In genomic region chr11:6480299-6480914, GRCh38 we compare ENCODE assay signal across 8 cellular contexts. TPM values are rescaled to one million over a fixed set of nuclear protein-coding genes. Genes with fewer than 3 reads are reported as not detected.
DNase-seq lines count a peak whose midpoint lies in the region; ATAC-seq and FAIRE-seq lines count a peak whose summit lies in the region.

No MANE protein-coding gene starts in this region.

- H3K27me3 ChIP-seq in H7 (ENCODE audit: control insufficient read depth, insufficient read depth, low read length) (no peaks in the 10 kb centered on the region), right cardiac atrium (ENCODE audit: control insufficient read depth, insufficient read depth) (no peaks in the 10 kb centered on the region), small intestine (ENCODE audit: control insufficient read depth in 2 of 2, insufficient read depth in 2 of 2, low read length in 2 of 2) (no peaks in the 10 kb centered on the region)

- peaks cover 39% of the 10 kb centered on the region for H3K36me3 Mint-ChIP-seq in activated CD4-positive, alpha-beta memory T cell treated with anti-CD3 and anti-CD28 coated beads, Interleukin-2, amount 10 ng/mL, durations not matched to agents 7 days and 5 days (ENCODE audit: low read depth)

- peak overlapping the region; percentile 97 for H3K4me3 Mint-ChIP-seq in activated CD4-positive, alpha-beta memory T cell treated with anti-CD3 and anti-CD28 coated beads, Interleukin-2, amount 10 ng/mL, durations not matched to agents 7 days and 5 days

- ATAC-seq in right cardiac atrium, result no peak

- WGBS in right cardiac atrium, result 55% methylated on average over 9 of the region's 9 CpGs
- WGBS in small intestine, 3 donors, result 46 to 63% (median 51%) methylated on average over 9 of the region's 9 CpGs

- no peaks in the 10 kb centered on the region for H3K9me3 Mint-ChIP-seq in activated CD4-positive, alpha-beta memory T cell treated with anti-CD3 and anti-CD28 coated beads, Interleukin-2, amount 10 ng/mL, durations not matched to agents 7 days and 5 days

- H3K4me3 ChIP-seq in H7 (ENCODE audit: insufficient read depth, low read depth, low read length), result peak overlapping the region; percentile 93
- H3K4me3 ChIP-seq in right cardiac atrium (ENCODE audit: low read length), result peak overlapping the region; percentile 79
- peak overlapping the region; percentile 45 to 66 for H3K4me3 ChIP-seq in small intestine (ENCODE audit: low read depth in 1 of 2, low read length in 2 of 2)

- FAIRE-seq in small intestine (lab: Jason Lieb, UNC) (no peak), GM19239 (lab: Jason Lieb, UNC) (no peak)

- intact Hi-C loops in right cardiac atrium (cut with DNase I), result no loop called here

- peaks cover 41% of the 10 kb centered on the region for H3K4me1 Mint-ChIP-seq in activated CD4-positive, alpha-beta memory T cell treated with anti-CD3 and anti-CD28 coated beads, Interleukin-2, amount 10 ng/mL, durations not matched to agents 7 days and 5 days

- no peaks in the 10 kb centered on the region for H3K9me3 ChIP-seq in right cardiac atrium (ENCODE audit: control insufficient read depth, low read length)
- H3K9me3 ChIP-seq in small intestine (ENCODE audit: control insufficient read depth, low read depth), result no peaks in the 10 kb centered on the region

- H3K27ac ChIP-seq in right cardiac atrium (ENCODE audit: low read length) (peak overlapping the region; percentile 90), small intestine (ENCODE audit: low read depth in 1 of 2, low read length in 1 of 2) (peak overlapping the region; percentile 50 to 98)

- peak overlapping the region; percentile 97 for H3K27ac Mint-ChIP-seq in activated CD4-positive, alpha-beta memory T cell treated with anti-CD3 and anti-CD28 coated beads, Interleukin-2, amount 10 ng/mL, durations not matched to agents 7 days and 5 days

- H3K4me1 ChIP-seq in right cardiac atrium (ENCODE audit: control insufficient read depth, insufficient read depth, low read length) (peaks cover 2% of the 10 kb centered on the region), small intestine (ENCODE audit: control insufficient read depth in 2 of 2, insufficient read depth in 1 of 2, low read depth in 1 of 2, low read length in 1 of 2) (peaks cover 1 to 18% of the 10 kb centered on the region in 2 donors)

- no peaks in the 10 kb centered on the region for H3K27me3 Mint-ChIP-seq in activated CD4-positive, alpha-beta memory T cell treated with anti-CD3 and anti-CD28 coated beads, Interleukin-2, amount 10 ng/mL, durations not matched to agents 7 days and 5 days

- POLR2A ChIA-PET in activated CD4-positive, alpha-beta memory T cell treated with anti-CD3 and anti-CD28 coated beads, Interleukin-2, amount 10 ng/mL, durations not matched to agents 7 days and 5 days (lab: Charles Lee), result interaction anchor here (0.6 to 2.9 kb wide), 2 partner anchors 78 to 123 kb away, joined by 3 to 19 read pairs; no protein-coding TSS in a partner anchor

- H3K36me3 ChIP-seq in H7 (replicated peaks; ENCODE audit: control insufficient read depth, insufficient read depth, low read length), result peaks cover 36% of the 10 kb centered on the region
- peaks cover 0 to 4% of the 10 kb centered on the region in 2 donors for H3K36me3 ChIP-seq in small intestine (ENCODE audit: control insufficient read depth in 2 of 2, insufficient read depth in 2 of 2, low read length in 2 of 2)

- CTCF ChIA-PET in activated CD4-positive, alpha-beta memory T cell treated with anti-CD3 and anti-CD28 coated beads, Interleukin-2, amount 10 ng/mL, durations not matched to agents 7 days and 5 days (lab: Charles Lee), result interaction anchor here (1.4 to 1.5 kb wide), 2 partner anchors 124 to 203 kb away, joined by 3 to 4 read pairs; partner anchors contain the start of gene MRPL17

- no peak for DNase-seq in H7
- no peak for DNase-seq in activated CD4-positive, alpha-beta memory T cell treated with anti-CD3 and anti-CD28 coated beads, Interleukin-2, amount 10 ng/mL, durations not matched to agents 7 days and 5 days
- DNase-seq in right cardiac atrium, result no peak
- no peak for DNase-seq in small intestine
- DNase-seq in cerebellum (ENCODE audit: low spot score), result no peak
- DNase-seq in GM19239 (ENCODE audit: insufficient read length, low spot score), result no peak
- DNase-seq in superior temporal gyrus (ENCODE audit: extremely low spot score), result no peak
- DNase-seq in cerebellar cortex (ENCODE audit: low spot score), result no peak

RNA-seq across cellular contexts. Expression of gene ARFIP2, which starts 0.7 kb away (rescaled TPM):
- 56.0 and 57.1 TPM in 2 replicates for total RNA-seq in H7 (2014; rRNA removed; shearing (Covaris generic))
- 10 to 100 TPM; 38.5 to 39.2 TPM for total RNA-seq in activated CD4-positive, alpha-beta memory T cell treated with anti-CD3 and anti-CD28 coated beads, Interleukin-2, amount 10 ng/mL, durations not matched to agents 7 days and 5 days
- 10 to 100 TPM; 21.4 to 30.0 (median 23.8) TPM for total RNA-seq in right cardiac atrium
- polyA plus RNA-seq in right cardiac atrium, result 21.6 TPM
- polyA plus RNA-seq in small intestine, result 10 to 100 TPM; 48.5 to 67.8 (median 60.4) TPM
- 22.3 TPM for total RNA-seq in cerebellum

RNA-seq across cellular contexts. Expression of gene TIMM10B, which starts 0.9 kb away (rescaled TPM):
- total RNA-seq in H7 (2014; rRNA removed; shearing (Covaris generic)), result 23.1 and 24.9 TPM in 2 replicates
- 10 to 100 TPM; 39.0 to 40.5 TPM for total RNA-seq in activated CD4-positive, alpha-beta memory T cell treated with anti-CD3 and anti-CD28 coated beads, Interleukin-2, amount 10 ng/mL, durations not matched to agents 7 days and 5 days
- 10 to 100 TPM; 21.5 to 28.9 (median 26.0) TPM for total RNA-seq in right cardiac atrium
- 18.8 TPM for polyA plus RNA-seq in right cardiac atrium
- polyA plus RNA-seq in small intestine, result 10 to 100 TPM; 15.9 to 29.0 (median 18.9) TPM
- total RNA-seq in cerebellum, result 30.7 TPM

RNA-seq across cellular contexts. Expression of gene TRIM3, which starts 6.7 kb away (rescaled TPM):
- 18.3 and 24.9 TPM in 2 replicates for total RNA-seq in H7 (2014; rRNA removed; shearing (Covaris generic))
- total RNA-seq in activated CD4-positive, alpha-beta memory T cell treated with anti-CD3 and anti-CD28 coated beads, Interleukin-2, amount 10 ng/mL, durations not matched to agents 7 days and 5 days, result 1 to 10 TPM; 7.9 to 9.9 TPM
- total RNA-seq in right cardiac atrium (10 to 100 TPM; 10.9 to 12.5 (median 12.2) TPM), cerebellum (63.9 TPM)
- polyA plus RNA-seq in right cardiac atrium (9.4 TPM), small intestine (10 to 100 TPM; 11.0 to 96.4 (median 49.7) TPM)

RNA-seq across cellular contexts. Expression of gene DNHD1, which starts 16.7 kb away (rescaled TPM):
- total RNA-seq in H7 (2014; rRNA removed; shearing (Covaris generic)), result 5.9 and 11.2 TPM in 2 replicates
- 10 to 100 TPM; 18.5 to 19.6 TPM for total RNA-seq in activated CD4-positive, alpha-beta memory T cell treated with anti-CD3 and anti-CD28 coated beads, Interleukin-2, amount 10 ng/mL, durations not matched to agents 7 days and 5 days
- total RNA-seq in right cardiac atrium (10 to 100 TPM in 1 of 4 donors, 1 to 10 TPM in 3; 5.4 to 10.9 (median 7.0) TPM), cerebellum (13.5 TPM)
- polyA plus RNA-seq in right cardiac atrium (5.8 TPM), small intestine (10 to 100 TPM in 1 of 3 donors, 1 to 10 TPM in 2; 4.0 to 10.5 (median 8.4) TPM)

RNA-seq across cellular contexts. Expression of gene HPX, which starts 39.6 kb away (rescaled TPM):
- 3.2 TPM in 1 of 2 replicates, not detected in the other for total RNA-seq in H7 (2014; rRNA removed; shearing (Covaris generic))
- total RNA-seq in activated CD4-positive, alpha-beta memory T cell treated with anti-CD3 and anti-CD28 coated beads, Interleukin-2, amount 10 ng/mL, durations not matched to agents 7 days and 5 days, result under 1 TPM in 1 of 2 experiments, not detected in 1; 0.18 TPM
- total RNA-seq in right cardiac atrium (1 to 10 TPM in 1 of 4 donors, under 1 TPM in 2, not detected in 1; 0.45 to 1.0 (median 0.68) TPM), cerebellum (4.4 TPM)
- polyA plus RNA-seq in right cardiac atrium (0.27 TPM), small intestine (1 to 10 TPM in 2 of 3 donors, under 1 TPM in 1; 0.85 to 5.7 (median 4.5) TPM)
